Comparison of ENCODE assay signal across 30 cellular contexts in genomic region chr11:127273593-127274327, GRCh38.
"Had no signal": no experiment of that assay in that cellular context is flagged by ENCODE, and none has a peak within 500 bp of the region (broad histone marks: within the 10 kb centered on the region; RNA-seq: fewer than 3 reads in every experiment).

No MANE protein-coding gene starts in this region.

- DNase-seq: activated B cell treated with CpG ODN at 0.5 μM for 24 hours; activated CD4-positive, alpha-beta T cell treated with anti-CD3 and anti-CD28 coated beads for 1 hour; activated CD4-positive, alpha-beta T cell treated with anti-CD3 and anti-CD28 coated beads, Interleukin-2, amount 10 ng/mL, durations not matched to agents 24 days and 14 days; activated CD4-positive, alpha-beta T cell treated with anti-CD3 and anti-CD28 coated beads, Interleukin-2, amount 50 U/mL, for 48 hours; activated CD8-positive, alpha-beta memory T cell treated with anti-CD3 and anti-CD28 coated beads for 24 hours; activated gamma-delta T cell; activated naive CD4-positive, alpha-beta T cell treated with anti-CD3 and anti-CD28 coated beads for 36 hours; activated T-cell treated with anti-CD3 and anti-CD28 coated beads, Interleukin-2, amount 50 U/mL, for 4 hours; amygdala; KG1; MG63; MV-4-11; NCI-H1092 treated with DMSO at 0.1 percent for 48 hours; NCI-H1417 treated with DMSO at 0.1 percent for 48 hours; NCI-H1694; NCI-H2029; NCI-H2171; NCI-H2227 treated with DMSO at 0.1 percent for 48 hours; NCI-H446 treated with DMSO at 0.1 percent for 48 hours; NCI-H774; SIG-M5; T-helper 17 cell; T-helper 9 cell had no signal

- FAIRE-seq: astrocyte, RCC 7860 had no signal

- H3K36me3 Mint-ChIP-seq: activated naive CD8-positive, alpha-beta T cell; brain; IgD-negative memory B cell had no signal

- H3K4me3 ChIP-seq: cardiac muscle cell, MG63 had no signal

- H3K27me3 ChIP-seq: cardiac muscle cell had no signal

- H3K9me3 ChIP-seq: MG63 had no signal

- ATAC-seq: activated T-cell treated with anti-CD3 and anti-CD28 coated beads, Interleukin-2, amount 50 U/mL, for 4 hours; PC-3; T-helper 17 cell had no signal

- H3K9me3 Mint-ChIP-seq: activated B cell treated with CpG ODN at 0.5 μM for 24 hours; activated CD4-positive, alpha-beta T cell treated with anti-CD3 and anti-CD28 coated beads, Interleukin-2, amount 10 ng/mL, durations not matched to agents 24 days and 14 days; activated naive CD4-positive, alpha-beta T cell treated with anti-CD3 and anti-CD28 coated beads for 36 hours; activated T-cell treated with anti-CD3 and anti-CD28 coated beads, Interleukin-2, amount 50 U/mL, for 4 hours; brain had no signal

- H3K27me3 Mint-ChIP-seq: activated B cell treated with CpG ODN at 0.5 μM for 24 hours; activated CD4-positive, alpha-beta T cell treated with anti-CD3 and anti-CD28 coated beads, Interleukin-2, amount 10 ng/mL, durations not matched to agents 24 days and 14 days; activated naive CD8-positive, alpha-beta T cell; brain; IgD-negative memory B cell; T-helper 17 cell had no signal

- H3K36me3 ChIP-seq: cardiac muscle cell, MG63 had no signal

- H3K27ac Mint-ChIP-seq: activated B cell treated with CpG ODN at 0.5 μM for 24 hours; activated CD4-positive, alpha-beta T cell treated with anti-CD3 and anti-CD28 coated beads, Interleukin-2, amount 10 ng/mL, durations not matched to agents 24 days and 14 days; activated naive CD4-positive, alpha-beta T cell treated with anti-CD3 and anti-CD28 coated beads for 36 hours; activated naive CD8-positive, alpha-beta T cell; brain; IgD-negative memory B cell; T-helper 17 cell had no signal

- H3K4me3 Mint-ChIP-seq: activated B cell treated with CpG ODN at 0.5 μM for 24 hours; activated CD4-positive, alpha-beta T cell treated with anti-CD3 and anti-CD28 coated beads, Interleukin-2, amount 10 ng/mL, durations not matched to agents 24 days and 14 days; activated naive CD4-positive, alpha-beta T cell treated with anti-CD3 and anti-CD28 coated beads for 36 hours; activated naive CD8-positive, alpha-beta T cell; activated T-cell treated with anti-CD3 and anti-CD28 coated beads, Interleukin-2, amount 50 U/mL, for 4 hours; brain; IgD-negative memory B cell; T-helper 17 cell had no signal

- H3K4me1 Mint-ChIP-seq: activated B cell treated with CpG ODN at 0.5 μM for 24 hours; activated CD4-positive, alpha-beta T cell treated with anti-CD3 and anti-CD28 coated beads, Interleukin-2, amount 10 ng/mL, durations not matched to agents 24 days and 14 days; IgD-negative memory B cell; T-helper 17 cell had no signal

- H3K27ac ChIP-seq: cardiac muscle cell had no signal
